1 cellular context compared by ENCODE assay signal in genomic region chr15:55282284-55282833, GRCh38.
TF ChIP-seq lines count a peak whose summit lies in the region.

No MANE protein-coding gene starts in this region.

TF ChIP-seq in GM12878, 131 proteins besides CTCF, POLR2A, EP300 and RAD21 (continued from another document and continues in another):
- TF ChIP-seq BCLAF1 (IDR thresholded peaks at IDR 0.05) (no peak), SPI1 (IDR thresholded peaks at IDR 0.05; ENCODE audit: borderline replicate concordance, insufficient read depth, low read depth, low read length) (peak; percentile 71; the same call in 1 of the 2 replicates), ETV6 (conservative IDR thresholded peaks at IDR 0.05 in 1 of 2, IDR thresholded peaks at IDR 0.05 in 1 of 2; ENCODE audit: borderline replicate concordance in 1 of 2, low read depth in 1 of 2) (0 out of 4 replicates have a peak, but pooled peaks of 1 of the 2 experiments have one; percentile 17), ATF7 (IDR thresholded peaks at IDR 0.05; ENCODE audit: low read depth) (no peak), ZNF592 (IDR thresholded peaks at IDR 0.05) (no peak), GATAD2B (conservative IDR thresholded peaks at IDR 0.05; ENCODE audit: low read depth) (no peak), SIN3A (IDR thresholded peaks at IDR 0.05; ENCODE audit: low read depth, low read length) (no peak), HSF1 (IDR thresholded peaks at IDR 0.05; ENCODE audit: low read depth, low read length) (no peak), MAX (IDR thresholded peaks at IDR 0.05; ENCODE audit: low read depth, low read length) (no peak), RFX5 (IDR thresholded peaks at IDR 0.05; ENCODE audit: low read depth, low read length) (no peak), RELA (IDR thresholded peaks at IDR 0.05; ENCODE audit: borderline replicate concordance, partially characterized antibody) (no peak), E2F4 (IDR thresholded peaks at IDR 0.05; ENCODE audit: low read depth, low read length) (no peak), HDGF (IDR thresholded peaks at IDR 0.05) (no peak), NFXL1 (IDR thresholded peaks at IDR 0.05; ENCODE audit: borderline replicate concordance) (no peak), ASH2L (IDR thresholded peaks at IDR 0.05; ENCODE audit: borderline replicate concordance, low read depth) (no peak), SUPT20H (IDR thresholded peaks at IDR 0.05; ENCODE audit: borderline replicate concordance, control insufficient read depth, low read depth, low read length) (no peak), ZBED1 (IDR thresholded peaks at IDR 0.05; ENCODE audit: borderline replicate concordance) (no peak), SUZ12 (IDR thresholded peaks at IDR 0.05; ENCODE audit: unreplicated experiment) (no peak), MEF2A (IDR thresholded peaks at IDR 0.05; ENCODE audit: insufficient read depth, low read depth, low read length) (no peak), REST (IDR thresholded peaks at IDR 0.05; ENCODE audit: low read depth, low read length) (no peak), SREBF1 (IDR thresholded peaks at IDR 0.05; ENCODE audit: low read length) (no peak), TBL1XR1 (IDR thresholded peaks at IDR 0.05; ENCODE audit: low read depth, low read length) (no peak), RBBP5 (conservative IDR thresholded peaks at IDR 0.05) (no peak), NFIC (IDR thresholded peaks at IDR 0.05; ENCODE audit: low read depth, low read length) (no peak), TAF1 (IDR thresholded peaks at IDR 0.05; ENCODE audit: borderline replicate concordance, low read depth, low read length) (no peak), SREBF2 (IDR thresholded peaks at IDR 0.05; ENCODE audit: low read length) (no peak), ZBTB11 (CRISPR knock-in tag; IDR thresholded peaks at IDR 0.05) (no peak), ZNF687 (IDR thresholded peaks at IDR 0.05) (no peak), POLR2AphosphoS2 (IDR thresholded peaks at IDR 0.05; ENCODE audit: low read depth, low read length) (no peak), NKRF (conservative IDR thresholded peaks at IDR 0.05) (no peak), SP1 (IDR thresholded peaks at IDR 0.05; ENCODE audit: low read depth, low read length) (no peak), ESRRA (IDR thresholded peaks at IDR 0.05; ENCODE audit: low read length) (no peak)
